ENCODE assay signal across 11 cellular contexts in genomic region chr17:78364436-78365281, GRCh38. TPM values are rescaled to one million over a fixed set of nuclear protein-coding genes. Genes with fewer than 3 reads are reported as not detected.
DNase-seq lines count a peak whose midpoint lies in the region; ATAC-seq and TF ChIP-seq lines count a peak whose summit lies in the region.
"Had no signal": no experiment of that assay in that cellular context is flagged by ENCODE, and none has a peak within 500 bp of the region (broad histone marks: within the 10 kb centered on the region; RNA-seq: fewer than 3 reads in every experiment).

No MANE protein-coding gene starts in this region.

- POLR2A ChIA-PET in Panc1 (lab: Charles Lee): interaction anchor here (1.0 kb wide), 1 partner anchor 15 kb away, joined by 3 read pairs; no protein-coding TSS in a partner anchor

- H3K9ac ChIP-seq in HUES48 (ENCODE audit: low read depth, low read length): 0 out of 2 replicates have a peak overlapping the region, but pooled peaks have one; percentile 54

- H3K4me1 ChIP-seq in HUES48 (ENCODE audit: control insufficient read depth, insufficient read depth, low read length) (peaks cover 58% of the 10 kb centered on the region), Panc1 (ENCODE audit: control insufficient read depth, insufficient read depth, low read length) (peaks cover 38% of the 10 kb centered on the region), spleen (peaks cover 6 to 44% (median 31%) of the 10 kb centered on the region in 6 donors), ovary (ENCODE audit: insufficient read depth) (peaks cover 16% of the 10 kb centered on the region)

- WGBS in spleen, 5 donors: 39 to 50% (median 42%) methylated on average over 13 to 26 of the region's 26 CpGs
- 83 to 87% (median 87%) methylated on average over 26 of the region's 26 CpGs for WGBS in ovary, 3 donors

- BruUV-seq in Panc1 (replicated peaks; lab: Mats Ljungman, UMichigan): no TSS peak

- peaks cover under 1% of the 10 kb centered on the region; the same call in 1 of the 2 replicates for H3K27me3 ChIP-seq in HUES48 (ENCODE audit: control insufficient read depth, insufficient read depth, low read length)
- no peaks in the 10 kb centered on the region for H3K27me3 ChIP-seq in Panc1 (ENCODE audit: control insufficient read depth, insufficient read depth, low read length)
- H3K27me3 ChIP-seq in spleen (replicated peaks in 1 of 7): peaks cover 0 to 47% (median 5%) of the 10 kb centered on the region in 7 donors
- H3K27me3 ChIP-seq in ovary: no peaks in the 10 kb centered on the region

- H3K9me3 ChIP-seq in HUES48 (ENCODE audit: control insufficient read depth, insufficient read depth, low read length) (no peaks in the 10 kb centered on the region), Panc1 (ENCODE audit: control insufficient read depth, insufficient read depth, low read depth, low read length) (no peaks in the 10 kb centered on the region), spleen (no peaks in the 10 kb centered on the region), ovary (no peaks in the 10 kb centered on the region)

- in situ Hi-C loops in Panc1 (cut with HindIII; ENCODE audit: low pct_unique_long_range_greater_than_20kb, low sequenced_read_pairs): no loop called here

- H3K36me3 ChIP-seq in HUES48 (ENCODE audit: control insufficient read depth, insufficient read depth, low read length) (no peaks in the 10 kb centered on the region), Panc1 (ENCODE audit: control insufficient read depth, insufficient read depth, low read length) (no peaks in the 10 kb centered on the region), spleen (no peaks in the 10 kb centered on the region), ovary (no peaks in the 10 kb centered on the region)

- TF ChIP-seq POLR2A in spleen (IDR thresholded peaks at IDR 0.05) (no peak), ovary (IDR thresholded peaks at IDR 0.05) (no peak)

- ATAC-seq in Panc1: no peak
- ATAC-seq: esophagus mucosa had no signal

- no peak for TF ChIP-seq EP300 in ovary (IDR thresholded peaks at IDR 0.05)

- TF ChIP-seq CTCF in Panc1 (IDR thresholded peaks at IDR 0.05): no peak
- TF ChIP-seq CTCF in fibroblast of villous mesenchyme (IDR thresholded peaks at IDR 0.05; ENCODE audit: insufficient read depth, low read depth, low read length): no peak
- TF ChIP-seq CTCF in spleen (IDR thresholded peaks at IDR 0.05 in 8 of 11, conservative IDR thresholded peaks at IDR 0.05 in 3 of 11): no peak
- no peak for TF ChIP-seq CTCF in ovary (IDR thresholded peaks at IDR 0.05)

- intact Hi-C loops in Panc1 (cut with micrococcal nuclease; ENCODE audit: unreplicated experiment) (loop anchor here (5.0 kb wide), 1 partner anchor 82 kb away; no protein-coding TSS in a partner anchor), spleen (cut with DNase I; ENCODE audit: low total_unique reads) (loop anchor here (5.0 kb wide), 1 partner anchor 53 kb away; no protein-coding TSS in a partner anchor), ovary (cut with DNase I) (loop anchor here in 2 of 4 donors (5.0 to 10.0 kb wide), 2 partner anchors 58 to 110 kb away; no protein-coding TSS in a partner anchor)

- peak overlapping the region; percentile 95 for H3K27ac ChIP-seq in HUES48 (ENCODE audit: low read depth, low read length)
- peak overlapping the region; percentile 32 for H3K27ac ChIP-seq in Panc1 (ENCODE audit: low read length)
- H3K27ac ChIP-seq in spleen: peak overlapping the region in 5 of 8 donors; percentile 22 to 65 (median 53)
- H3K27ac ChIP-seq in ovary: peak overlapping the region in 1 of 2 donors; percentile 87
- H3K27ac ChIP-seq: PC-9 had no signal

- CTCF ChIA-PET in Panc1 (lab: Charles Lee): interaction anchor here (0.7 kb wide), 1 partner anchor 207 kb away, joined by 3 read pairs; no protein-coding TSS in a partner anchor

- no peak overlapping the region for H3K4me3 ChIP-seq in HUES48 (ENCODE audit: low read depth, low read length)
- H3K4me3 ChIP-seq in Panc1 (ENCODE audit: low read depth in 2 of 2, low read length in 2 of 2): no peak overlapping the region
- no peak overlapping the region for H3K4me3 ChIP-seq in fibroblast of villous mesenchyme (ENCODE audit: low read depth, low read length)
- no peak overlapping the region for H3K4me3 ChIP-seq in spleen
- no peak overlapping the region for H3K4me3 ChIP-seq in ovary
- H3K4me3 ChIP-seq: PC-9 had no signal

- no peak for DNase-seq in Panc1 (ENCODE audit: low read depth, low spot score)
- DNase-seq in fibroblast of villous mesenchyme (ENCODE audit: low read depth): peak; percentile 53
- DNase-seq in spleen: no peak
- DNase-seq in ecto neural progenitor cell (ENCODE audit: low spot score): no peak
- DNase-seq in ovary: no peak
- no peak for DNase-seq in NCI-H345 (lab: John Stamatoyannopoulos, UW)
- DNase-seq: DMS153, NCI-H187, PC-9 had no signal

RNA-seq across cellular contexts. Expression of gene SOCS3, which starts 4.8 kb away (rescaled TPM):
- 53.1 TPM for total RNA-seq in Panc1 (2021; ENCODE audit: unreplicated experiment)
- 30.5 TPM for polyA plus RNA-seq in Panc1 (2012; ENCODE audit: insufficient read length)
- total RNA-seq in fibroblast of villous mesenchyme: 59.6 and 70.0 TPM in 2 replicates
- 100 to 1,000 TPM in 4 of 7 donors, 10 to 100 TPM in 3; 21.4 to 164 (median 103) TPM for total RNA-seq in spleen
- polyA plus RNA-seq in spleen: 10 to 100 TPM; 10.7 to 22.2 (median 12.2) TPM
- total RNA-seq in ovary: 100 to 1,000 TPM in 2 of 7 donors, 10 to 100 TPM in 5; 14.4 to 284 (median 56.5) TPM
- polyA plus RNA-seq in ovary: 10 to 100 TPM; 21.9 to 69.5 TPM

RNA-seq across cellular contexts. Expression of gene PGS1, which starts 13.8 kb away (rescaled TPM):
- total RNA-seq in Panc1 (2021; ENCODE audit: unreplicated experiment) (47.5 TPM), fibroblast of villous mesenchyme (30.9 and 35.4 TPM in 2 replicates), spleen (100 to 1,000 TPM in 6 of 7 donors, 10 to 100 TPM in 1; 60.1 to 217 (median 112) TPM), ovary (10 to 100 TPM; 27.2 to 50.2 (median 37.6) TPM)
- polyA plus RNA-seq in Panc1 (2012; ENCODE audit: insufficient read length): 40.3 TPM
- polyA plus RNA-seq in spleen (10 to 100 TPM; 20.0 to 34.7 (median 20.5) TPM), ovary (10 to 100 TPM; 13.5 to 28.7 TPM)
